In genomic region chr10:121195524-121195910, GRCh38 we compare ENCODE assay signal across 33 cellular contexts.
"Had no signal": no experiment of that assay in that cellular context is flagged by ENCODE, and none has a peak within 500 bp of the region (broad histone marks: within the 10 kb centered on the region; RNA-seq: fewer than 3 reads in every experiment).

No MANE protein-coding gene starts in this region.

- H3K4me3 Mint-ChIP-seq: activated B cell treated with CpG ODN at 0.5 μM for 24 hours; activated CD8-positive, alpha-beta T cell treated with anti-CD3 and anti-CD28 coated beads for 36 hours; activated naive CD4-positive, alpha-beta T cell treated with anti-CD3 and anti-CD28 coated beads for 36 hours; activated naive CD4-positive, alpha-beta T cell treated with anti-CD3 and anti-CD28 coated beads, Interleukin-2, amount 50 U/mL, for 24 hours; activated naive CD8-positive, alpha-beta T cell treated with anti-CD3 and anti-CD28 coated beads for 36 hours; activated naive CD8-positive, alpha-beta T cell treated with anti-CD3 and anti-CD28 coated beads, Interleukin-2, amount 50 U/mL, for 24 hours; activated T-helper 1 cell treated with anti-CD3 and anti-CD28 coated beads, Interleukin-12 subunit alpha, Interleukin-12 subunit beta, Interleukin-2, Interleukin-4 antibody, amounts not matched to agents 30 ng/mL and 10 ng/mL and 1 ng/mL, durations not matched to agents 14 hours and 24 hours and 36 hours; brain; central memory CD8-positive, alpha-beta T cell; dendritic cell treated with granulocyte-macrophage colony-stimulating factor and Interleukin-4, amounts not matched to agents 40 ng/mL and 50 ng/mL, for 4 days; endodermal cell; T-helper 17 cell; T-helper 2 cell treated with Interferon-gamma antibody and Interleukin-4, amounts not matched to agents 5 μg/mL and 100 μg/mL, for 36 hours had no signal

- H3K9me3 Mint-ChIP-seq: activated naive CD4-positive, alpha-beta T cell treated with anti-CD3 and anti-CD28 coated beads, Interleukin-2, amount 50 U/mL, for 24 hours; endodermal cell had no signal

- H3K9me3 ChIP-seq: adrenal gland had no signal

- ATAC-seq: activated CD4-positive, CD25-positive, alpha-beta regulatory T cell treated with anti-CD3 and anti-CD28 coated beads, Interleukin-2, amount 50 U/mL, for 24 hours; activated CD8-positive, alpha-beta T cell treated with anti-CD3 and anti-CD28 coated beads for 36 hours; activated naive CD8-positive, alpha-beta T cell treated with anti-CD3 and anti-CD28 coated beads, Interleukin-2, amount 50 U/mL, for 24 hours; esophagus mucosa; T-helper 17 cell had no signal

- H3K27me3 ChIP-seq: adrenal gland had no signal

- H3K27me3 Mint-ChIP-seq: activated B cell treated with CpG ODN at 0.5 μM for 24 hours; activated CD8-positive, alpha-beta T cell treated with anti-CD3 and anti-CD28 coated beads for 36 hours; activated naive CD4-positive, alpha-beta T cell treated with anti-CD3 and anti-CD28 coated beads, Interleukin-2, amount 50 U/mL, for 24 hours; activated naive CD8-positive, alpha-beta T cell treated with anti-CD3 and anti-CD28 coated beads for 36 hours; activated naive CD8-positive, alpha-beta T cell treated with anti-CD3 and anti-CD28 coated beads, Interleukin-2, amount 50 U/mL, for 24 hours; central memory CD8-positive, alpha-beta T cell; dendritic cell treated with granulocyte-macrophage colony-stimulating factor and Interleukin-4, amounts not matched to agents 40 ng/mL and 50 ng/mL, for 4 days; T-helper 17 cell had no signal

- DNase-seq: activated B cell treated with CpG ODN at 0.5 μM for 24 hours; activated CD4-positive, alpha-beta T cell treated with anti-CD3 and anti-CD28 coated beads for 48 hours; activated CD4-positive, alpha-beta T cell treated with anti-CD3 and anti-CD28 coated beads, Interleukin-2, amount 50 U/mL, for 1 hour; activated CD4-positive, alpha-beta T cell treated with anti-CD3 and anti-CD28 coated beads, Interleukin-2, amount 50 U/mL, for 48 hours; activated CD8-positive, alpha-beta memory T cell treated with anti-CD3 and anti-CD28 coated beads for 24 hours; activated CD8-positive, alpha-beta T cell treated with anti-CD3 and anti-CD28 coated beads for 36 hours; activated effector memory CD4-positive, alpha-beta T cell treated with anti-CD3 and anti-CD28 coated beads, Interleukin-2, amount 50 U/mL, for 16 hours; activated naive CD4-positive, alpha-beta T cell treated with anti-CD3 and anti-CD28 coated beads for 36 hours; activated naive CD8-positive, alpha-beta T cell treated with anti-CD3 and anti-CD28 coated beads for 36 hours; activated naive CD8-positive, alpha-beta T cell treated with anti-CD3 and anti-CD28 coated beads, Interleukin-2, amount 50 U/mL, for 24 hours; activated T-cell treated with anti-CD3 and anti-CD28 coated beads, Interleukin-2, amount 50 U/mL, for 1 hour; activated T-cell treated with anti-CD3 and anti-CD28 coated beads, Interleukin-2, amount 50 U/mL, for 48 hours; adrenal gland; amygdala; aorta; dorsolateral prefrontal cortex; effector memory CD4-positive, alpha-beta T cell; endodermal cell; foreskin fibroblast; T-helper 1 cell; T-helper 17 cell; T1000; WERI-Rb-1 had no signal

- H3K36me3 ChIP-seq: adrenal gland, WERI-Rb-1 had no signal

- H3K4me3 ChIP-seq: adrenal gland, coronary artery, dorsolateral prefrontal cortex had no signal

- H3K27ac Mint-ChIP-seq: activated B cell treated with CpG ODN at 0.5 μM for 24 hours; activated CD8-positive, alpha-beta T cell treated with anti-CD3 and anti-CD28 coated beads for 36 hours; activated naive CD4-positive, alpha-beta T cell treated with anti-CD3 and anti-CD28 coated beads for 36 hours; activated naive CD4-positive, alpha-beta T cell treated with anti-CD3 and anti-CD28 coated beads, Interleukin-2, amount 50 U/mL, for 24 hours; activated naive CD8-positive, alpha-beta T cell treated with anti-CD3 and anti-CD28 coated beads for 36 hours; activated naive CD8-positive, alpha-beta T cell treated with anti-CD3 and anti-CD28 coated beads, Interleukin-2, amount 50 U/mL, for 24 hours; activated T-helper 1 cell treated with anti-CD3 and anti-CD28 coated beads, Interleukin-12 subunit alpha, Interleukin-12 subunit beta, Interleukin-2, Interleukin-4 antibody, amounts not matched to agents 30 ng/mL and 10 ng/mL and 1 ng/mL, durations not matched to agents 14 hours and 24 hours and 36 hours; activated T-helper 2 cell treated with anti-CD3 and anti-CD28 coated beads, Interferon-gamma antibody, Interleukin-2, Interleukin-4, amounts not matched to agents 10 μg/mL and 5 μg/mL and 100 μg/mL, durations not matched to agents 14 hours and 24 hours and 36 hours; brain; dendritic cell treated with granulocyte-macrophage colony-stimulating factor and Interleukin-4, amounts not matched to agents 40 ng/mL and 50 ng/mL, for 4 days; endodermal cell; T-helper 17 cell; T-helper 2 cell treated with Interferon-gamma antibody and Interleukin-4, amounts not matched to agents 5 μg/mL and 100 μg/mL, for 36 hours had no signal

- H3K27ac ChIP-seq: adrenal gland, coronary artery, dorsolateral prefrontal cortex, WERI-Rb-1 had no signal

- H3K4me1 ChIP-seq: adrenal gland had no signal

- H3K36me3 Mint-ChIP-seq: activated naive CD4-positive, alpha-beta T cell treated with anti-CD3 and anti-CD28 coated beads, Interleukin-2, amount 50 U/mL, for 24 hours; activated naive CD8-positive, alpha-beta T cell treated with anti-CD3 and anti-CD28 coated beads for 36 hours; brain had no signal

- H3K4me1 Mint-ChIP-seq: activated B cell treated with CpG ODN at 0.5 μM for 24 hours; activated naive CD4-positive, alpha-beta T cell treated with anti-CD3 and anti-CD28 coated beads, Interleukin-2, amount 50 U/mL, for 24 hours; activated naive CD8-positive, alpha-beta T cell treated with anti-CD3 and anti-CD28 coated beads for 36 hours; activated naive CD8-positive, alpha-beta T cell treated with anti-CD3 and anti-CD28 coated beads, Interleukin-2, amount 50 U/mL, for 24 hours; central memory CD8-positive, alpha-beta T cell; T-helper 17 cell had no signal
